ENCODE assay signal across 1 cellular context in genomic region chr19:55673465-55673864, GRCh38.
TF ChIP-seq lines count a peak whose summit lies in the region.

No MANE protein-coding gene starts in this region.

TF ChIP-seq in K562, 482 proteins besides CTCF, POLR2A, EP300 and RAD21:
- TF ChIP-seq PPARD (CRISPR knock-in tag; IDR thresholded peaks at IDR 0.05) (no peak), MAX (CRISPR knock-in tag; IDR thresholded peaks at IDR 0.05) (peak; percentile 69), ZBTB33 (CRISPR knock-in tag; IDR thresholded peaks at IDR 0.05) (peak; percentile 72; the same call in 1 of the 2 replicates), SP2 (IDR thresholded peaks at IDR 0.05; ENCODE audit: extremely low read depth, low read depth, low read length, poor library complexity, severe bottlenecking) (peak; percentile 17), CGGBP1 (CRISPR knock-in tag; IDR thresholded peaks at IDR 0.05) (no peak), SIN3A (IDR thresholded peaks at IDR 0.05; ENCODE audit: borderline replicate concordance in 2 of 2, control insufficient read depth in 1 of 2, low read depth in 2 of 2, low read length in 2 of 2) (peak in 1 of 2 experiments; percentile 39; a peak in 1 of 4 replicates), ZFX (CRISPR knock-in tag; IDR thresholded peaks at IDR 0.05) (peak; percentile 67), CXXC5 (CRISPR knock-in tag; IDR thresholded peaks at IDR 0.05) (0 out of 2 replicates have a peak, but pooled peaks have one; percentile 34), MCM7 (IDR thresholded peaks at IDR 0.05) (no peak), E2F6 (IDR thresholded peaks at IDR 0.05; ENCODE audit: borderline replicate concordance in 1 of 2, extremely low read depth in 1 of 2, insufficient read depth in 1 of 2, insufficient read length in 1 of 2, low read depth in 1 of 2, low read length in 1 of 2, poor library complexity in 1 of 2, severe bottlenecking in 1 of 2) (peak; percentile 68 to 91), L3MBTL2 (IDR thresholded peaks at IDR 0.05) (peak; percentile 63), BHLHE40 (IDR thresholded peaks at IDR 0.05; ENCODE audit: low read length) (no peak), ZSCAN32 (CRISPR knock-in tag; IDR thresholded peaks at IDR 0.05) (no peak), ZNF592 (IDR thresholded peaks at IDR 0.05) (peak; percentile 78), SMAD1 (IDR thresholded peaks at IDR 0.05; ENCODE audit: low read depth, low read length, partially characterized antibody) (no peak), HCFC1 (IDR thresholded peaks at IDR 0.05; ENCODE audit: low read depth, low read length) (no peak), RBBP5 (IDR thresholded peaks at IDR 0.05; ENCODE audit: borderline replicate concordance, insufficient read depth, low read length, poor library complexity, severe bottlenecking) (peak; percentile 33), HDAC1 (IDR thresholded peaks at IDR 0.05) (0 out of 4 replicates have a peak, but pooled peaks of 1 of the 2 experiments have one; percentile 23), MNT (conservative IDR thresholded peaks at IDR 0.05) (peak in 1 of 2 experiments; percentile 40; a peak in 1 of 4 replicates), NELFE (IDR thresholded peaks at IDR 0.05; ENCODE audit: insufficient read depth, insufficient read length) (no peak), MGA (IDR thresholded peaks at IDR 0.05) (peak; percentile 91), CREB1 (IDR thresholded peaks at IDR 0.05) (no peak), CREB1 (CRISPR knock-in tag; IDR thresholded peaks at IDR 0.05) (0 out of 2 replicates have a peak, but pooled peaks have one; percentile 23), LEF1 (IDR thresholded peaks at IDR 0.05) (0 out of 2 replicates have a peak, but pooled peaks have one; percentile 13), ZNF740 (CRISPR knock-in tag; IDR thresholded peaks at IDR 0.05) (0 out of 2 replicates have a peak, but pooled peaks have one; percentile 2), ZNF740 (tag; IDR thresholded peaks at IDR 0.05) (no peak), ETV5 (CRISPR knock-in tag; IDR thresholded peaks at IDR 0.05; ENCODE audit: low read depth) (no peak)
